In the genomic region with DNA sequence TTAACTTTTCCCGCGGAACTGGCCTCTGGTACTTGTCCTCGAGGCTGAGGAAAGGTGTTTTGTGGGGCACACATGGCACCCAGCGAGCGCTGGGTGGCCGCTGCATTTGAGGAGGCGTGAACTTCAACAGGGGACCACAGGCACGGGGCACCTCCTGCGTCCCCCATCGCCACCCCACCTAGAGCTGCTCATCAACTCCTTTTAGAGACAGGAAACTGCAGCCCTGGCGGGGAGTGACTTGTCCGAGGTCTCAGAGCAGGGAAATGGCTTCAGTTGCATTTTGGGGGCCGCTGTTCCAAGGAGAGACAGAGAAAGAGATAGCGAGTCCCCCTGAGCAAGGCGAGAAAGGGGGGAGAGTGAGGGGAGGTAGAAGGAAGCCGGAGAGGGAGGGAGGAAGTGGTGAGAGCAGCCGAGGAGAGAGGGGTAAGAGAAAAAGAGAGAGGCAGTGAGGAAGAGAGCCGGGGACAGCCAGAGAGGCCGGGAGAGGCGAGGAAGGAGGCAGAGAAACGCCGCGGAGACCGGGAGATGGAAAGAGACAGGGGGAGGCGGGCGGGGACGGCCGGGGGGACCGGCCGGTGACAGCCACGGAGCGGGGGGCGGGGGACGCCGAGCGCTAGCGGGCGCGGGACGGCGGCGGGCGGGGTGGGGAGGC, we compare ENCODE assay signal across 11 cellular contexts. TPM values are rescaled to one million over a fixed set of nuclear protein-coding genes. Genes with fewer than 3 reads are reported as not detected.
DNase-seq lines count a peak whose midpoint lies in the region; ATAC-seq and TF ChIP-seq lines count a peak whose summit lies in the region.
"Had no signal": no experiment of that assay in that cellular context is flagged by ENCODE, and none has a peak within 500 bp of the region (broad histone marks: within the 10 kb centered on the region; RNA-seq: fewer than 3 reads in every experiment).

No MANE protein-coding gene starts in this region.

- H3K27me3 ChIP-seq in OCI-LY3 (ENCODE audit: low read depth, low read length) (peaks cover 60% of the 10 kb centered on the region), right atrium auricular region (peaks cover 32 to 69% of the 10 kb centered on the region in 2 donors)

- peaks cover 32% of the 10 kb centered on the region for H3K4me1 Mint-ChIP-seq in T-helper 1 cell treated with Interleukin-12 subunit alpha and Interleukin-12 subunit beta and Interleukin-4 antibody, amounts not matched to agents 30 μg/mL and 1 μg/mL, for 36 hours (ENCODE audit: low read depth)
- H3K4me1 Mint-ChIP-seq in stimulated activated naive CD8-positive, alpha-beta T cell treated with anti-CD3 and anti-CD28 coated beads, Interleukin-15, amount 100 ng/mL, for 72 hours, result peaks cover 42% of the 10 kb centered on the region

- H3K4me1 ChIP-seq in OCI-LY3 (ENCODE audit: low read length) (peaks cover 35% of the 10 kb centered on the region), right atrium auricular region (peaks cover 0 to 25% of the 10 kb centered on the region in 2 donors)

- TF ChIP-seq CTCF in OCI-LY3 (IDR thresholded peaks at IDR 0.05; ENCODE audit: low read depth, low read length) (no peak), right atrium auricular region (IDR thresholded peaks at IDR 0.05) (no peak)

- no peak overlapping the region for H3K27ac Mint-ChIP-seq in T-helper 1 cell treated with Interleukin-12 subunit alpha and Interleukin-12 subunit beta and Interleukin-4 antibody, amounts not matched to agents 30 μg/mL and 1 μg/mL, for 36 hours
- H3K27ac Mint-ChIP-seq in stimulated activated naive CD8-positive, alpha-beta T cell treated with anti-CD3 and anti-CD28 coated beads, Interleukin-15, amount 100 ng/mL, for 72 hours, result peak overlapping the region in 1 of 2 donors; percentile 79

- peak overlapping the region; percentile 78 for H3K9ac ChIP-seq in OCI-LY3 (ENCODE audit: low read length)

- no peaks in the 10 kb centered on the region for H3K79me2 ChIP-seq in OCI-LY3 (ENCODE audit: low read length)

- DNase-seq in T-helper 1 cell (no peak), right atrium auricular region (ENCODE audit: low spot score) (no peak), SW480 (ENCODE audit: low spot score) (no peak)
- DNase-seq in stimulated activated naive CD8-positive, alpha-beta T cell treated with anti-CD3 and anti-CD28 coated beads, Interleukin-15, amount 100 ng/mL, for 72 hours, result peak in 1 of 2 donors; percentile 35
- DNase-seq in effector CD8-positive, alpha-beta T cell (lab: John Stamatoyannopoulos, UW), result no peak
- DNase-seq: activated CD4-positive, alpha-beta T cell treated with anti-CD3 and anti-CD28 coated beads for 4 hours; DND-41; hippocampal formation had no signal

- no peak for ATAC-seq in stimulated activated naive CD8-positive, alpha-beta T cell treated with anti-CD3 and anti-CD28 coated beads, Interleukin-15, amount 100 ng/mL, for 72 hours
- ATAC-seq in HG03460 (IDR thresholded peaks at IDR 0.05; ENCODE audit: unreplicated experiment), result no peak

- no peaks in the 10 kb centered on the region for H3K9me3 Mint-ChIP-seq in T-helper 1 cell treated with Interleukin-12 subunit alpha and Interleukin-12 subunit beta and Interleukin-4 antibody, amounts not matched to agents 30 μg/mL and 1 μg/mL, for 36 hours
- H3K9me3 Mint-ChIP-seq in stimulated activated naive CD8-positive, alpha-beta T cell treated with anti-CD3 and anti-CD28 coated beads, Interleukin-15, amount 100 ng/mL, for 72 hours, result no peaks in the 10 kb centered on the region

- H3K4me2 ChIP-seq in OCI-LY3 (ENCODE audit: low read length), result peak overlapping the region; percentile 99

- H3K27ac ChIP-seq in OCI-LY3 (ENCODE audit: low read length) (no peak overlapping the region), right atrium auricular region (no peak overlapping the region)

- H3K36me3 Mint-ChIP-seq in T-helper 1 cell treated with Interleukin-12 subunit alpha and Interleukin-12 subunit beta and Interleukin-4 antibody, amounts not matched to agents 30 μg/mL and 1 μg/mL, for 36 hours (ENCODE audit: low read depth), result peaks cover 3% of the 10 kb centered on the region

- peak overlapping the region; percentile 98 for H2AFZ ChIP-seq in OCI-LY3 (ENCODE audit: low read depth, low read length)

- H4K20me1 ChIP-seq in OCI-LY3 (ENCODE audit: insufficient read depth, low read length), result no peaks in the 10 kb centered on the region

- H3K36me3 ChIP-seq in OCI-LY3 (replicated peaks; ENCODE audit: low read depth, low read length) (no peaks in the 10 kb centered on the region), right atrium auricular region (no peaks in the 10 kb centered on the region)

- H3K27me3 Mint-ChIP-seq in T-helper 1 cell treated with Interleukin-12 subunit alpha and Interleukin-12 subunit beta and Interleukin-4 antibody, amounts not matched to agents 30 μg/mL and 1 μg/mL, for 36 hours (ENCODE audit: low read depth), result peaks cover 93% of the 10 kb centered on the region
- H3K27me3 Mint-ChIP-seq in stimulated activated naive CD8-positive, alpha-beta T cell treated with anti-CD3 and anti-CD28 coated beads, Interleukin-15, amount 100 ng/mL, for 72 hours, result peaks cover 92% of the 10 kb centered on the region

- peak overlapping the region; percentile 90 for H3K4me3 Mint-ChIP-seq in T-helper 1 cell treated with Interleukin-12 subunit alpha and Interleukin-12 subunit beta and Interleukin-4 antibody, amounts not matched to agents 30 μg/mL and 1 μg/mL, for 36 hours
- H3K4me3 Mint-ChIP-seq in stimulated activated naive CD8-positive, alpha-beta T cell treated with anti-CD3 and anti-CD28 coated beads, Interleukin-15, amount 100 ng/mL, for 72 hours, result peak overlapping the region; percentile 86 to 89

- H3K4me3 ChIP-seq in OCI-LY3 (ENCODE audit: low read length) (peak overlapping the region; percentile 91), right atrium auricular region (peak overlapping the region; percentile 15 to 39)

- H3K9me3 ChIP-seq in OCI-LY3 (ENCODE audit: insufficient read depth, low read length) (no peaks in the 10 kb centered on the region), right atrium auricular region (no peaks in the 10 kb centered on the region)

RNA-seq across cellular contexts. Expression of gene LHX2, which starts 12.5 kb away (rescaled TPM):
- total RNA-seq in right atrium auricular region, result under 1 TPM in 1 of 2 donors, not detected in 1; 0.31 TPM
